Comparison of ENCODE assay signal across 9 cellular contexts in genomic region chr19:10219678-10220077, GRCh38. TPM values are rescaled to one million over a fixed set of nuclear protein-coding genes. Genes with fewer than 3 reads are reported as not detected.
DNase-seq lines count a peak whose midpoint lies in the region; ATAC-seq and TF ChIP-seq lines count a peak whose summit lies in the region.
"Had no signal": no experiment of that assay in that cellular context is flagged by ENCODE, and none has a peak within 500 bp of the region (broad histone marks: within the 10 kb centered on the region; RNA-seq: fewer than 3 reads in every experiment).

No MANE protein-coding gene starts in this region.

- H3K9me3 ChIP-seq in iPS-20b (ENCODE audit: insufficient read depth, low read depth, low read length) (no peaks in the 10 kb centered on the region; the same call in 1 of the 2 replicates), psoas muscle (no peaks in the 10 kb centered on the region)

- H3K27ac ChIP-seq in iPS-20b (ENCODE audit: low read length) (no peak overlapping the region), psoas muscle (no peak overlapping the region)
- H3K27ac ChIP-seq: epithelial cell of prostate had no signal

- DNase-seq in stimulated activated CD4-positive, alpha-beta T cell treated with anti-CD3 and anti-CD28 coated beads, Interleukin-2, amount 100 ng/mL, for 24 hours, result peak; percentile 21 to 37
- DNase-seq in stimulated activated CD4-positive, alpha-beta T cell treated with anti-CD3 and anti-CD28 coated beads, Interleukin-2, amount 100 ng/mL, for 48 hours, result no peak
- DNase-seq in HT1080 (ENCODE audit: low read depth) (peak; percentile 46), psoas muscle (no peak), cerebellum (ENCODE audit: low spot score) (no peak)
- DNase-seq in activated CD4-positive, alpha-beta T cell treated with anti-CD3 and anti-CD28 coated beads for 4 hours, result peak; percentile 27 to 30
- DNase-seq in effector CD8-positive, alpha-beta T cell (lab: John Stamatoyannopoulos, UW), result no peak

- no peak for TF ChIP-seq CTCF in psoas muscle (IDR thresholded peaks at IDR 0.05)

- intact Hi-C loops in psoas muscle (cut with DNase I), result no loop called here

- H3K36me3 ChIP-seq in iPS-20b (ENCODE audit: insufficient read depth, low read depth, low read length) (peaks cover 5% of the 10 kb centered on the region; the same call in 1 of the 2 replicates), psoas muscle (ENCODE audit: insufficient read depth in 1 of 2, low read depth in 1 of 2) (no peaks in the 10 kb centered on the region)

- no peak for ATAC-seq in psoas muscle

- H3K4me1 ChIP-seq in iPS-20b (ENCODE audit: insufficient read depth, low read length), result no peaks in the 10 kb centered on the region
- H3K4me1 ChIP-seq in psoas muscle, result no peaks in the 10 kb centered on the region

- 31 to 45% (median 34%) methylated on average over 3 of the region's 3 CpGs for WGBS in psoas muscle, 3 donors

- H3K27me3 ChIP-seq in iPS-20b (ENCODE audit: insufficient read depth, low read length) (no peaks in the 10 kb centered on the region), psoas muscle (ENCODE audit: insufficient read depth in 3 of 3, low read length in 2 of 3) (no peaks in the 10 kb centered on the region)

- H3K9ac ChIP-seq in iPS-20b (ENCODE audit: low read depth, low read length), result peak overlapping the region; percentile 59; the same call in 1 of the 2 replicates

- H3K4me3 ChIP-seq in iPS-20b (ENCODE audit: low read length) (no peak overlapping the region), psoas muscle (no peak overlapping the region)

RNA-seq across cellular contexts. Expression of gene S1PR2, which starts 11.5 kb away (rescaled TPM):
- 1.1 and 1.9 TPM in 2 replicates for total RNA-seq in HT1080 (2014; rRNA removed; shearing (Covaris generic))
- 1.8 and 2.1 TPM in 2 replicates for polyA plus RNA-seq in HT1080 (2015; cell fraction: cytosol; rRNA removed)
- polyA plus RNA-seq in HT1080 (2015; cell fraction: nucleus; rRNA removed), result 0.81 and 0.86 TPM in 2 replicates
- 1 to 10 TPM; 1.1 to 2.0 (median 1.6) TPM for total RNA-seq in psoas muscle
- polyA plus RNA-seq in psoas muscle, result under 1 TPM; 0.17 to 0.59 (median 0.36) TPM
- 4.9 TPM for total RNA-seq in cerebellum

RNA-seq across cellular contexts. Expression of gene DNMT1, which starts 24.9 kb away (rescaled TPM):
- 136 and 139 TPM in 2 replicates for total RNA-seq in HT1080 (2014; rRNA removed; shearing (Covaris generic))
- polyA plus RNA-seq in HT1080 (2015; cell fraction: cytosol; rRNA removed), result 62.4 and 77.9 TPM in 2 replicates
- 211 and 224 TPM in 2 replicates for polyA plus RNA-seq in HT1080 (2015; cell fraction: nucleus; rRNA removed)
- total RNA-seq in psoas muscle (10 to 100 TPM; 11.1 to 20.2 (median 16.2) TPM), cerebellum (42.7 TPM)
- polyA plus RNA-seq in psoas muscle, result 10 to 100 TPM in 2 of 3 donors, 1 to 10 TPM in 1; 7.1 to 25.2 (median 13.5) TPM

RNA-seq across cellular contexts. Expression of gene MRPL4, which starts 32.3 kb away (rescaled TPM):
- 154 and 174 TPM in 2 replicates for total RNA-seq in HT1080 (2014; rRNA removed; shearing (Covaris generic))
- polyA plus RNA-seq in HT1080 (2015; cell fraction: cytosol; rRNA removed), result 107 and 111 TPM in 2 replicates
- polyA plus RNA-seq in HT1080 (2015; cell fraction: nucleus; rRNA removed), result 76.1 and 88.4 TPM in 2 replicates
- total RNA-seq in psoas muscle (10 to 100 TPM; 54.9 to 94.0 (median 58.9) TPM), cerebellum (8.1 TPM)
- 100 to 1,000 TPM in 1 of 3 donors, 10 to 100 TPM in 2; 78.1 to 191 (median 79.9) TPM for polyA plus RNA-seq in psoas muscle

RNA-seq across cellular contexts. Expression of gene ICAM1, which starts 51.2 kb away (rescaled TPM):
- total RNA-seq in HT1080 (2014; rRNA removed; shearing (Covaris generic)), result 0.27 and 0.30 TPM in 2 replicates
- polyA plus RNA-seq in HT1080 (2015; cell fraction: cytosol; rRNA removed), result 0.77 and 2.7 TPM in 2 replicates
- 2.7 and 3.2 TPM in 2 replicates for polyA plus RNA-seq in HT1080 (2015; cell fraction: nucleus; rRNA removed)
- total RNA-seq in psoas muscle (1 to 10 TPM; 3.7 to 8.0 (median 6.9) TPM), cerebellum (2.7 TPM)
- polyA plus RNA-seq in psoas muscle, result 1 to 10 TPM; 2.7 to 7.5 (median 3.3) TPM

Comparison
In these comparisons a context has a peak if more than half of its experiments do, and no peak if none do; other contexts are left out.
1. DNase-seq: peak in stimulated activated CD4-positive, alpha-beta T cell treated with anti-CD3 and anti-CD28 coated beads, Interleukin-2, amount 100 ng/mL, for 24 hours (2 of 2), HT1080 (single experiment) and activated CD4-positive, alpha-beta T cell treated with anti-CD3 and anti-CD28 coated beads for 4 hours (2 of 2); none in stimulated activated CD4-positive, alpha-beta T cell treated with anti-CD3 and anti-CD28 coated beads, Interleukin-2, amount 100 ng/mL, for 48 hours (0 of 2), effector CD8-positive, alpha-beta T cell (single experiment), psoas muscle (0 of 2) and cerebellum (single experiment).